In genomic region chr3:193826126-193826795, GRCh38 we compare ENCODE assay signal across 9 cellular contexts.
A peak's percentile ranks its signal among the peaks of the same experiment; 100 is the strongest.
DNase-seq lines count a peak whose midpoint lies in the region; ATAC-seq, FAIRE-seq and TF ChIP-seq lines count a peak whose summit lies in the region.
"Had no signal": no experiment of that assay in that cellular context is flagged by ENCODE, and none has a peak within 500 bp of the region (broad histone marks: within the 10 kb centered on the region; RNA-seq: fewer than 3 reads in every experiment).

No MANE protein-coding gene starts in this region.

- 66 to 74% methylated on average over 12 of the region's 12 CpGs for WGBS in pancreas, 2 donors

- H3K4me1 ChIP-seq in pancreas, result peaks cover 19 to 40% (median 33%) of the 10 kb centered on the region in 3 donors

- ATAC-seq in pancreas (peak; percentile 65 to 78 (median 74)), HG03139 (IDR thresholded peaks at IDR 0.05; ENCODE audit: unreplicated experiment) (no peak), HG02571 (IDR thresholded peaks at IDR 0.05; ENCODE audit: unreplicated experiment) (no peak)

- peak; percentile 44 for DNase-seq in EH (ENCODE audit: low read depth)
- peak; percentile 33 for DNase-seq in NCI-H774 (lab: John Stamatoyannopoulos, UW)
- peak; percentile 55 for DNase-seq in fibroblast of gingiva (ENCODE audit: low read depth)
- DNase-seq in pancreas, result peak in 4 of 6 donors; percentile 47 to 68 (median 62)
- no peak for DNase-seq in cerebellar cortex (ENCODE audit: low spot score)
- no peak for DNase-seq in KG1 (lab: John Stamatoyannopoulos, UW)
- DNase-seq: activated CD8-positive, alpha-beta memory T cell treated with anti-CD3 and anti-CD28 coated beads, Interleukin-2, amount 50 U/mL, for 4 hours had no signal

- no peak overlapping the region for H3K4me3 ChIP-seq in pancreas

- no peak for TF ChIP-seq CTCF in pancreas (IDR thresholded peaks at IDR 0.05)

- H3K36me3 ChIP-seq in pancreas, result no peaks in the 10 kb centered on the region

- H3K27me3 ChIP-seq in pancreas, result no peaks in the 10 kb centered on the region

- intact Hi-C loops in pancreas (cut with DNase I), result no loop called here

- no peak for FAIRE-seq in pancreas (lab: Jason Lieb, UNC)

- no peaks in the 10 kb centered on the region for H3K9me3 ChIP-seq in pancreas

- peak overlapping the region; percentile 17 to 50 (median 21) for H3K27ac ChIP-seq in pancreas

Comparison
In these comparisons a context has a peak if more than half of its experiments do, and no peak if none do; other contexts are left out.
1. DNase-seq: peak in EH (single experiment), NCI-H774 (single experiment), fibroblast of gingiva (single experiment) and pancreas (4 of 6); none in cerebellar cortex (single experiment) and KG1 (single experiment).
2. ATAC-seq: peak in pancreas (4 of 4); none in HG03139 (single experiment) and HG02571 (single experiment).